In genomic region chr2:8309131-8309530, GRCh38 we compare ENCODE assay signal across 23 cellular contexts.
DNase-seq lines count a peak whose midpoint lies in the region; ATAC-seq and TF ChIP-seq lines count a peak whose summit lies in the region.
"Had no signal": no experiment of that assay in that cellular context is flagged by ENCODE, and none has a peak within 500 bp of the region (broad histone marks: within the 10 kb centered on the region; RNA-seq: fewer than 3 reads in every experiment).

No MANE protein-coding gene starts in this region.

- H3K79me2 ChIP-seq in Loucy (ENCODE audit: insufficient read depth, low read length) (no peaks in the 10 kb centered on the region), neural progenitor cell (ENCODE audit: low read depth) (no peaks in the 10 kb centered on the region)

- H3K9ac ChIP-seq in Loucy (ENCODE audit: low read depth, low read length, poor library complexity, severe bottlenecking) (peak overlapping the region; percentile 58), neural progenitor cell (no peak overlapping the region)
- H3K9ac ChIP-seq: GM23248 had no signal

- H4K20me1 ChIP-seq in Loucy (ENCODE audit: insufficient read depth, low read length, poor library complexity, severe bottlenecking) (no peaks in the 10 kb centered on the region), neural progenitor cell (ENCODE audit: low read depth) (no peaks in the 10 kb centered on the region)

- H3K4me3 Mint-ChIP-seq in activated CD4-positive, alpha-beta T cell treated with anti-CD3 and anti-CD28 coated beads, Interleukin-2, amount 10 ng/mL, durations not matched to agents 7 days and 5 days, result no peak overlapping the region
- peak overlapping the region; percentile 75 for H3K4me3 Mint-ChIP-seq in activated T-helper 17 cell treated with anti-CD3 and anti-CD28 coated beads, Interleukin-2, amount 50 U/mL, for 72 hours
- H3K4me3 Mint-ChIP-seq in neural progenitor cell, result no peak overlapping the region
- H3K4me3 Mint-ChIP-seq: activated naive CD4-positive, alpha-beta T cell treated with anti-CD3 and anti-CD28 coated beads for 36 hours; stimulated activated memory B cell treated with anti-CD40 and anti-IgM and Interleukin-4, amounts not matched to agents 10 μg/mL and 1 μg/mL and 100 μg/mL, for 72 hours; WTC11 had no signal

- H3K36me3 ChIP-seq in Loucy (ENCODE audit: insufficient read depth, low read length) (no peaks in the 10 kb centered on the region), neural progenitor cell (no peaks in the 10 kb centered on the region)
- H3K36me3 ChIP-seq: MG63, thoracic aorta had no signal

- H3K4me3 ChIP-seq in Loucy (ENCODE audit: low read length, poor library complexity, severe bottlenecking), result no peak overlapping the region
- H3K4me3 ChIP-seq in neural progenitor cell, result no peak overlapping the region
- H3K4me3 ChIP-seq: GM23248, MG63, thoracic aorta had no signal

- H3K27ac Mint-ChIP-seq in activated CD4-positive, alpha-beta T cell treated with anti-CD3 and anti-CD28 coated beads, Interleukin-2, amount 10 ng/mL, durations not matched to agents 7 days and 5 days, result peak overlapping the region; percentile 20
- H3K27ac Mint-ChIP-seq in activated T-helper 17 cell treated with anti-CD3 and anti-CD28 coated beads, Interleukin-2, amount 50 U/mL, for 72 hours, result peak overlapping the region; percentile 92
- H3K27ac Mint-ChIP-seq in neural progenitor cell, result peak overlapping the region; percentile 87
- H3K27ac Mint-ChIP-seq: activated naive CD4-positive, alpha-beta T cell treated with anti-CD3 and anti-CD28 coated beads for 36 hours; stimulated activated memory B cell treated with anti-CD40 and anti-IgM and Interleukin-4, amounts not matched to agents 10 μg/mL and 1 μg/mL and 100 μg/mL, for 72 hours; WTC11 had no signal

- POLR2A ChIA-PET in activated CD4-positive, alpha-beta T cell treated with anti-CD3 and anti-CD28 coated beads, Interleukin-2, amount 10 ng/mL, durations not matched to agents 7 days and 5 days (lab: Charles Lee), result no interaction called here

- no peak overlapping the region for H3K27ac ChIP-seq in neural progenitor cell
- H3K27ac ChIP-seq: epithelial cell of prostate, foreskin keratinocyte, GM23248, thoracic aorta had no signal

- H3K4me2 ChIP-seq in Loucy (ENCODE audit: low read depth, low read length, poor library complexity, severe bottlenecking) (peak overlapping the region; percentile 19), neural progenitor cell (no peak overlapping the region)

- peaks cover 85% of the 10 kb centered on the region for H3K4me1 Mint-ChIP-seq in activated CD4-positive, alpha-beta T cell treated with anti-CD3 and anti-CD28 coated beads, Interleukin-2, amount 10 ng/mL, durations not matched to agents 7 days and 5 days
- peaks cover 76% of the 10 kb centered on the region for H3K4me1 Mint-ChIP-seq in activated T-helper 17 cell treated with anti-CD3 and anti-CD28 coated beads, Interleukin-2, amount 50 U/mL, for 72 hours
- H3K4me1 Mint-ChIP-seq in neural progenitor cell, result peaks cover 57% of the 10 kb centered on the region

- CTCF ChIA-PET in activated CD4-positive, alpha-beta T cell treated with anti-CD3 and anti-CD28 coated beads, Interleukin-2, amount 10 ng/mL, durations not matched to agents 7 days and 5 days (lab: Charles Lee), result interaction anchor here (0.7 kb wide), 1 partner anchor 10 kb away, joined by 3 read pairs; no protein-coding TSS in a partner anchor

- ATAC-seq in activated T-helper 17 cell treated with anti-CD3 and anti-CD28 coated beads, Interleukin-2, amount 50 U/mL, for 72 hours (replicated peaks), result no peak
- no peak for ATAC-seq in HG03039 (IDR thresholded peaks at IDR 0.05; ENCODE audit: unreplicated experiment)
- ATAC-seq: foreskin keratinocyte; left colon; stimulated activated memory B cell treated with anti-CD40 and anti-IgM and Interleukin-4, amounts not matched to agents 10 μg/mL and 1 μg/mL and 100 μg/mL, for 72 hours; WTC11 had no signal

- H3K9me3 ChIP-seq in Loucy (ENCODE audit: insufficient read depth, low read depth, low read length) (no peaks in the 10 kb centered on the region), neural progenitor cell (ENCODE audit: low read depth) (no peaks in the 10 kb centered on the region)
- H3K9me3 ChIP-seq: MG63, thoracic aorta had no signal

- no peaks in the 10 kb centered on the region for H3K9me2 ChIP-seq in Loucy (replicated peaks; ENCODE audit: low read depth, low read length)

- H3K27me3 Mint-ChIP-seq in activated CD4-positive, alpha-beta T cell treated with anti-CD3 and anti-CD28 coated beads, Interleukin-2, amount 10 ng/mL, durations not matched to agents 7 days and 5 days, result peaks cover 5% of the 10 kb centered on the region
- H3K27me3 Mint-ChIP-seq in activated T-helper 17 cell treated with anti-CD3 and anti-CD28 coated beads, Interleukin-2, amount 50 U/mL, for 72 hours, result peaks cover 4% of the 10 kb centered on the region
- peaks cover 15% of the 10 kb centered on the region for H3K27me3 Mint-ChIP-seq in neural progenitor cell (ENCODE audit: insufficient read depth, low read depth)

- peaks cover 91% of the 10 kb centered on the region for H3K4me1 ChIP-seq in Loucy (ENCODE audit: insufficient read depth, low read length, poor library complexity, severe bottlenecking)
- H3K4me1 ChIP-seq in neural progenitor cell, result peaks cover 20% of the 10 kb centered on the region
- H3K4me1 ChIP-seq: foreskin keratinocyte had no signal

- H2AFZ ChIP-seq in Loucy (ENCODE audit: low read length), result no peak overlapping the region
- no peak overlapping the region for H2AFZ ChIP-seq in neural progenitor cell (replicated peaks)
- H2AFZ ChIP-seq: GM23248 had no signal

- no peak for TF ChIP-seq CTCF in Loucy (conservative IDR thresholded peaks at IDR 0.05; ENCODE audit: low read length)
- no peak for TF ChIP-seq CTCF in neural progenitor cell (IDR thresholded peaks at IDR 0.05)

- H3F3A ChIP-seq in Loucy (ENCODE audit: low read depth) (no peaks in the 10 kb centered on the region), neural progenitor cell (ENCODE audit: low read depth) (no peaks in the 10 kb centered on the region)

- H3K27me3 ChIP-seq in Loucy (ENCODE audit: insufficient read depth, low read length, poor library complexity, severe bottlenecking), result no peaks in the 10 kb centered on the region
- H3K27me3 ChIP-seq in neural progenitor cell, result no peaks in the 10 kb centered on the region
- H3K27me3 ChIP-seq: foreskin keratinocyte, MG63 had no signal

- no peak for DNase-seq in activated CD4-positive, alpha-beta T cell treated with anti-CD3 and anti-CD28 coated beads, Interleukin-2, amount 10 ng/mL, durations not matched to agents 7 days and 5 days
- DNase-seq in activated CD4-positive, alpha-beta T cell treated with anti-CD3 and anti-CD28 coated beads for 4 hours, result no peak
- DNase-seq in neural progenitor cell (ENCODE audit: low spot score), result no peak
- no peak for DNase-seq in iPS-NIHi11 (ENCODE audit: low spot score)
- no peak for DNase-seq in NCI-H1436 (lab: John Stamatoyannopoulos, UW)
- DNase-seq: activated naive CD4-positive, alpha-beta T cell treated with anti-CD3 and anti-CD28 coated beads for 36 hours; C1 segment of cervical spinal cord; foreskin keratinocyte; GM23248; left colon; MG63; NCI-H1694 treated with DMSO at 0.1 percent for 48 hours; NCI-H446; NK-92 treated with Interleukin-12 subunit alpha and Interleukin-12 subunit beta, amount 100 ng/mL, for 24 hours; stimulated activated CD4-positive, alpha-beta T cell treated with anti-CD3 and anti-CD28 coated beads, Interleukin-12 subunit alpha, Interleukin-12 subunit beta, amount 100 ng/mL, for 4 hours; SW 1271 had no signal

- no peaks in the 10 kb centered on the region for H3K36me3 Mint-ChIP-seq in activated CD4-positive, alpha-beta T cell treated with anti-CD3 and anti-CD28 coated beads, Interleukin-2, amount 10 ng/mL, durations not matched to agents 7 days and 5 days (ENCODE audit: low read depth)
- H3K36me3 Mint-ChIP-seq in activated T-helper 17 cell treated with anti-CD3 and anti-CD28 coated beads, Interleukin-2, amount 50 U/mL, for 72 hours (ENCODE audit: low read depth), result peaks cover under 1% of the 10 kb centered on the region
- H3K36me3 Mint-ChIP-seq in neural progenitor cell, result no peaks in the 10 kb centered on the region
- H3K36me3 Mint-ChIP-seq: stimulated activated memory B cell treated with anti-CD40 and anti-IgM and Interleukin-4, amounts not matched to agents 10 μg/mL and 1 μg/mL and 100 μg/mL, for 72 hours; WTC11 had no signal

- peaks cover 2% of the 10 kb centered on the region for H3K9me3 Mint-ChIP-seq in activated CD4-positive, alpha-beta T cell treated with anti-CD3 and anti-CD28 coated beads, Interleukin-2, amount 10 ng/mL, durations not matched to agents 7 days and 5 days
- no peaks in the 10 kb centered on the region for H3K9me3 Mint-ChIP-seq in activated T-helper 17 cell treated with anti-CD3 and anti-CD28 coated beads, Interleukin-2, amount 50 U/mL, for 72 hours
- H3K9me3 Mint-ChIP-seq in neural progenitor cell, result peaks cover 8% of the 10 kb centered on the region
- H3K9me3 Mint-ChIP-seq: activated naive CD4-positive, alpha-beta T cell treated with anti-CD3 and anti-CD28 coated beads for 36 hours; WTC11 had no signal

Comparison
In these comparisons a context has a peak if more than half of its experiments do, and no peak if none do; other contexts are left out.
1. H3K27ac Mint-ChIP-seq: peak in every context shown above with its lines; median percentile 92 in activated T-helper 17 cell treated with anti-CD3 and anti-CD28 coated beads, Interleukin-2, amount 50 U/mL, for 72 hours; 87 in neural progenitor cell; 20 in activated CD4-positive, alpha-beta T cell treated with anti-CD3 and anti-CD28 coated beads, Interleukin-2, amount 10 ng/mL, durations not matched to agents 7 days and 5 days.